Comparison of ENCODE assay signal across 24 cellular contexts in the genomic region with DNA sequence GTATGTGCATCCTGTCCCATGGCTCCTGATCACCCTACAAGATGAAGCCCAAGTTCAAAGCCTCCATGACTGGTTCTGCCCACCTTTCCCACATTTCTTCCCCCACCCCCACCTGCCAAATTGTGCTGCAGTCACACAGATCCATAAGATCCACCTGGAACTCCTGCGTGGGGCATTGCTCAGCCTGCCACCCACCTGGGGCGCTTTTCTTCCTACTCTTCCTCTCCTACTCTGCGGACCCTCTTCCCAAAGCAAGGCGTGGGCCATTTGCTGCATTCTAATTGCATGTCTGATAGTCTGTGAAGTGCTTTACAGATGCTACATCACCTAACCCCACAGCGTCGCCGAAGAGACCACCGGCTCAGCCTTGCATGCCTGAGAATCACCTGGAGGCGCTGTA.
DNase-seq lines count a peak whose midpoint lies in the region; ATAC-seq, FAIRE-seq and TF ChIP-seq lines count a peak whose summit lies in the region.
"Had no signal": no experiment of that assay in that cellular context is flagged by ENCODE, and none has a peak within 500 bp of the region (broad histone marks: within the 10 kb centered on the region; RNA-seq: fewer than 3 reads in every experiment).

No MANE protein-coding gene starts in this region.

- no peak overlapping the region for H3K9ac ChIP-seq in astrocyte (ENCODE audit: low read length)

- H3K27ac Mint-ChIP-seq in activated CD8-positive, alpha-beta memory T cell treated with anti-CD3 and anti-CD28 coated beads, Interleukin-2, amount 10 ng/mL, durations not matched to agents 7 days and 5 days: no peak overlapping the region
- peak overlapping the region; percentile 27 for H3K27ac Mint-ChIP-seq in astrocyte (ENCODE audit: unreplicated experiment)
- H3K27ac Mint-ChIP-seq in stimulated activated effector memory CD8-positive, alpha-beta T cell treated with anti-CD3 and anti-CD28 coated beads, Interleukin-12 subunit alpha, Interleukin-12 subunit beta, amount 100 ng/mL, for 72 hours: peak overlapping the region; percentile 94
- peak overlapping the region in 2 of 10 donors; percentile 57 to 71 for H3K27ac Mint-ChIP-seq in naive thymus-derived CD8-positive, alpha-beta T cell

- H3K36me3 ChIP-seq in astrocyte (ENCODE audit: insufficient read depth, low read length): no peaks in the 10 kb centered on the region

- H3K27me3 ChIP-seq in astrocyte (ENCODE audit: insufficient read depth, low read length): peaks cover 2% of the 10 kb centered on the region

- no peaks in the 10 kb centered on the region for H3K4me1 ChIP-seq in astrocyte (ENCODE audit: insufficient read depth, low read length)

- no peak overlapping the region for H3K4me3 ChIP-seq in astrocyte (ENCODE audit: insufficient read depth, low read depth, low read length)

- no peak for ATAC-seq in activated CD8-positive, alpha-beta memory T cell treated with anti-CD3 and anti-CD28 coated beads, Interleukin-2, amount 10 ng/mL, durations not matched to agents 7 days and 5 days
- ATAC-seq in stimulated activated effector memory CD8-positive, alpha-beta T cell treated with anti-CD3 and anti-CD28 coated beads, Interleukin-12 subunit alpha, Interleukin-12 subunit beta, amount 100 ng/mL, for 72 hours: no peak
- ATAC-seq in naive thymus-derived CD8-positive, alpha-beta T cell: no peak
- no peak for ATAC-seq in activated CD4-positive, CD25-positive, alpha-beta regulatory T cell treated with anti-CD3 and anti-CD28 coated beads, Interleukin-2, amount 50 U/mL, for 24 hours
- ATAC-seq: Panc1 had no signal

- POLR2A ChIA-PET in naive thymus-derived CD8-positive, alpha-beta T cell (lab: Charles Lee): no interaction called here

- DNase-seq in activated CD8-positive, alpha-beta memory T cell treated with anti-CD3 and anti-CD28 coated beads, Interleukin-2, amount 10 ng/mL, durations not matched to agents 7 days and 5 days: peak; percentile 8
- no peak for DNase-seq in activated CD8-positive, alpha-beta memory T cell treated with anti-CD3 and anti-CD28 coated beads, Interleukin-2, amount 50 U/mL, for 48 hours
- DNase-seq in astrocyte (ENCODE audit: low read depth) (no peak), islet precursor cell (peak; percentile 19), NOMO-1 treated with DMSO at 0.1 percent for 48 hours (lab: John Stamatoyannopoulos, UW; ENCODE audit: unreplicated experiment) (no peak)
- DNase-seq in stimulated activated effector memory CD8-positive, alpha-beta T cell treated with anti-CD3 and anti-CD28 coated beads, Interleukin-12 subunit alpha, Interleukin-12 subunit beta, amount 100 ng/mL, for 72 hours (ENCODE audit: low spot score in 2 of 2): no peak
- no peak for DNase-seq in naive thymus-derived CD8-positive, alpha-beta T cell
- DNase-seq: AML-193; DMS53; GDM1; GOT3; KG1; NCI-H1092 treated with DMSO at 0.1 percent for 48 hours; NCI-H1436 treated with DMSO at 0.1 percent for 48 hours; NCI-H1930; NCI-H226; NCI-H524; NCI-H774; NK-92 treated with Interleukin-12 subunit alpha and Interleukin-12 subunit beta, amount 100 ng/mL, for 24 hours; SIG-M5 had no signal

- H3K36me3 Mint-ChIP-seq in activated CD8-positive, alpha-beta memory T cell treated with anti-CD3 and anti-CD28 coated beads, Interleukin-2, amount 10 ng/mL, durations not matched to agents 7 days and 5 days: peaks cover 12% of the 10 kb centered on the region
- peaks cover 1% of the 10 kb centered on the region for H3K36me3 Mint-ChIP-seq in astrocyte (ENCODE audit: low read depth, unreplicated experiment)
- peaks cover 13% of the 10 kb centered on the region for H3K36me3 Mint-ChIP-seq in stimulated activated effector memory CD8-positive, alpha-beta T cell treated with anti-CD3 and anti-CD28 coated beads, Interleukin-12 subunit alpha, Interleukin-12 subunit beta, amount 100 ng/mL, for 72 hours
- H3K36me3 Mint-ChIP-seq in naive thymus-derived CD8-positive, alpha-beta T cell: no peaks in the 10 kb centered on the region

- no peak for TF ChIP-seq CTCF in astrocyte (IDR thresholded peaks at IDR 0.05; ENCODE audit: insufficient read depth, low read depth, low read length)

- no peaks in the 10 kb centered on the region for H3K9me3 ChIP-seq in astrocyte (ENCODE audit: insufficient read depth, low read depth, low read length)

- peaks cover 2% of the 10 kb centered on the region for H3K27me3 Mint-ChIP-seq in activated CD8-positive, alpha-beta memory T cell treated with anti-CD3 and anti-CD28 coated beads, Interleukin-2, amount 10 ng/mL, durations not matched to agents 7 days and 5 days
- H3K27me3 Mint-ChIP-seq in astrocyte (ENCODE audit: low read depth, unreplicated experiment): peaks cover 35% of the 10 kb centered on the region
- H3K27me3 Mint-ChIP-seq in naive thymus-derived CD8-positive, alpha-beta T cell: peaks cover 0 to 3% (median 0%) of the 10 kb centered on the region in 5 donors

- H3K27ac ChIP-seq in astrocyte (ENCODE audit: low read depth, low read length): no peak overlapping the region

- peaks cover 4% of the 10 kb centered on the region for H3K9me3 Mint-ChIP-seq in activated CD8-positive, alpha-beta memory T cell treated with anti-CD3 and anti-CD28 coated beads, Interleukin-2, amount 10 ng/mL, durations not matched to agents 7 days and 5 days (ENCODE audit: low read depth)
- H3K9me3 Mint-ChIP-seq in astrocyte (ENCODE audit: unreplicated experiment): no peaks in the 10 kb centered on the region
- peaks cover 2% of the 10 kb centered on the region for H3K9me3 Mint-ChIP-seq in stimulated activated effector memory CD8-positive, alpha-beta T cell treated with anti-CD3 and anti-CD28 coated beads, Interleukin-12 subunit alpha, Interleukin-12 subunit beta, amount 100 ng/mL, for 72 hours
- H3K9me3 Mint-ChIP-seq in naive thymus-derived CD8-positive, alpha-beta T cell: peaks cover 0 to 3% (median 0%) of the 10 kb centered on the region in 9 donors

- H3K4me2 ChIP-seq in astrocyte (ENCODE audit: low read length): no peak overlapping the region

- H4K20me1 ChIP-seq in astrocyte (ENCODE audit: insufficient read depth, low read length): no peaks in the 10 kb centered on the region

- CTCF ChIA-PET in activated CD8-positive, alpha-beta memory T cell treated with anti-CD3 and anti-CD28 coated beads, Interleukin-2, amount 10 ng/mL, durations not matched to agents 7 days and 5 days (lab: Charles Lee): no interaction called here

- no peaks in the 10 kb centered on the region for H3K79me2 ChIP-seq in astrocyte (ENCODE audit: insufficient read depth, low read length)

- no peak for FAIRE-seq in astrocyte (lab: Jason Lieb, UNC)
- FAIRE-seq: D721Med, HTR-8/SVneo had no signal

- no peak overlapping the region for H2AFZ ChIP-seq in astrocyte (ENCODE audit: low read depth, low read length)

- peaks cover 27% of the 10 kb centered on the region for H3K4me1 Mint-ChIP-seq in activated CD8-positive, alpha-beta memory T cell treated with anti-CD3 and anti-CD28 coated beads, Interleukin-2, amount 10 ng/mL, durations not matched to agents 7 days and 5 days
- no peaks in the 10 kb centered on the region for H3K4me1 Mint-ChIP-seq in astrocyte (ENCODE audit: low read depth, unreplicated experiment)
- peaks cover 59% of the 10 kb centered on the region for H3K4me1 Mint-ChIP-seq in stimulated activated effector memory CD8-positive, alpha-beta T cell treated with anti-CD3 and anti-CD28 coated beads, Interleukin-12 subunit alpha, Interleukin-12 subunit beta, amount 100 ng/mL, for 72 hours
- peaks cover 0 to 28% (median 2%) of the 10 kb centered on the region in 4 donors for H3K4me1 Mint-ChIP-seq in naive thymus-derived CD8-positive, alpha-beta T cell

- H3K4me3 Mint-ChIP-seq in activated CD8-positive, alpha-beta memory T cell treated with anti-CD3 and anti-CD28 coated beads, Interleukin-2, amount 10 ng/mL, durations not matched to agents 7 days and 5 days: no peak overlapping the region
- H3K4me3 Mint-ChIP-seq in astrocyte (ENCODE audit: unreplicated experiment): no peak overlapping the region
- H3K4me3 Mint-ChIP-seq in stimulated activated effector memory CD8-positive, alpha-beta T cell treated with anti-CD3 and anti-CD28 coated beads, Interleukin-12 subunit alpha, Interleukin-12 subunit beta, amount 100 ng/mL, for 72 hours: peak overlapping the region; percentile 85
- peak overlapping the region in 1 of 10 donors; percentile 85 for H3K4me3 Mint-ChIP-seq in naive thymus-derived CD8-positive, alpha-beta T cell

Comparison
In these comparisons a context has a peak if more than half of its experiments do, and no peak if none do; other contexts are left out.
1. DNase-seq: peak in activated CD8-positive, alpha-beta memory T cell treated with anti-CD3 and anti-CD28 coated beads, Interleukin-2, amount 10 ng/mL, durations not matched to agents 7 days and 5 days (single experiment) and islet precursor cell (single experiment); none in activated CD8-positive, alpha-beta memory T cell treated with anti-CD3 and anti-CD28 coated beads, Interleukin-2, amount 50 U/mL, for 48 hours (single experiment), astrocyte (single experiment), stimulated activated effector memory CD8-positive, alpha-beta T cell treated with anti-CD3 and anti-CD28 coated beads, Interleukin-12 subunit alpha, Interleukin-12 subunit beta, amount 100 ng/mL, for 72 hours (0 of 2), naive thymus-derived CD8-positive, alpha-beta T cell (0 of 10) and NOMO-1 treated with DMSO at 0.1 percent for 48 hours (single experiment).